Comparison of ENCODE assay signal across 16 cellular contexts in the genomic region with DNA sequence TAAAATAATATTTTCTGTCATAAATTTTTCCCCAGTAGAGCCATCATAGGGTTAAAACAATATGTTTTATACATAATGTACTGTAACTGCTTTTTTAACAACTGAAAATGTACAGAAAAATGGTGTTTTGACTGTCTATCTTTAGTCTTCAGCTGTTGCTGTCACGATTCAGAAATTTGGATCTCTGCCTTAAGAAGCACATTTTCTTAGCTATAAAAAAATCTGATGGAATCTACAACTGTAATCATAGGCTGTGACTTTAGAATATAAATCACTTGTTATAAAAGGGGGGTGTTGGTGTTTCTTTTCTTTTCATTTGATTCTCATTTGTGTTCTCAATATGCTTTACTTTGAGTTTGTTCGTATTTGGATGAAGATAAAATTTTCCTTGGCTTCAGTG.
DNase-seq lines count a peak whose midpoint lies in the region; ATAC-seq and TF ChIP-seq lines count a peak whose summit lies in the region.
"Had no signal": no experiment of that assay in that cellular context is flagged by ENCODE, and none has a peak within 500 bp of the region (broad histone marks: within the 10 kb centered on the region; RNA-seq: fewer than 3 reads in every experiment).

No MANE protein-coding gene starts in this region.

- H3K36me3 ChIP-seq in mammary epithelial cell (ENCODE audit: insufficient read depth, low read length), result no peaks in the 10 kb centered on the region
- H3K36me3 ChIP-seq: BE2C had no signal

- no peaks in the 10 kb centered on the region for H3K79me2 ChIP-seq in mammary epithelial cell (ENCODE audit: insufficient read depth, low read length)

- CTCF ChIA-PET in mammary epithelial cell (lab: Charles Lee; ENCODE audit: low non-redundant PET), result no interaction called here

- no peak for TF ChIP-seq POLR2A in GM18505 (IDR thresholded peaks at IDR 0.05; ENCODE audit: borderline replicate concordance, extremely low read depth, insufficient read depth, insufficient read length)

- dilution Hi-C loops in mammary epithelial cell (cut with HindIII; ENCODE audit: low sequenced_read_pairs), result no loop called here

- no peak overlapping the region for H3K9ac ChIP-seq in mammary epithelial cell (ENCODE audit: insufficient read depth, low read length)

- no peak for TF ChIP-seq CTCF in mammary epithelial cell (conservative IDR thresholded peaks at IDR 0.05 in 1 of 2, IDR thresholded peaks at IDR 0.05 in 1 of 2; ENCODE audit: extremely low read depth in 1 of 2, insufficient read depth in 1 of 2, low read depth in 1 of 2, low read length in 2 of 2)

- H3K27ac ChIP-seq in angular gyrus (ENCODE audit: low read depth, low read length) (peak overlapping the region; percentile 96), cingulate gyrus (ENCODE audit: low read depth, low read length) (peak overlapping the region; percentile 98), substantia nigra (ENCODE audit: low read depth, low read length, poor library complexity, severe bottlenecking) (peak overlapping the region; percentile 94), mammary epithelial cell (ENCODE audit: insufficient read depth, low read depth, low read length) (no peak overlapping the region)
- H3K27ac ChIP-seq: C4-2B had no signal

- in situ Hi-C loops in mammary epithelial cell (cut with MboI; ENCODE audit: low sequenced_read_pairs in 2 of 2), result no loop called here

- 66% methylated on average over 2 of the region's 2 CpGs for WGBS in mammary epithelial cell (ENCODE audit: low coverage, missing lambda C conversion rate)

- no peaks in the 10 kb centered on the region for H4K20me1 ChIP-seq in mammary epithelial cell (ENCODE audit: insufficient read depth, low read length)

- no peaks in the 10 kb centered on the region for H3K4me1 ChIP-seq in mammary epithelial cell (ENCODE audit: insufficient read depth, low read length)
- H3K4me1 ChIP-seq: BE2C had no signal

- H3K4me2 ChIP-seq in mammary epithelial cell (ENCODE audit: insufficient read depth, low read depth, low read length), result no peak overlapping the region

- ATAC-seq in GM18505 (IDR thresholded peaks at IDR 0.05; ENCODE audit: unreplicated experiment), result no peak

- H3K9me3 ChIP-seq in mammary epithelial cell (replicated peaks; ENCODE audit: insufficient read depth, low read length), result no peaks in the 10 kb centered on the region
- H3K9me3 ChIP-seq: BE2C had no signal

- H3K4me3 ChIP-seq in mammary epithelial cell (replicated peaks in 1 of 3; ENCODE audit: insufficient read depth in 1 of 3, low read depth in 2 of 3, low read length in 3 of 3), result no peak overlapping the region

- intact Hi-C loops in mammary epithelial cell (cut with micrococcal nuclease), result no loop called here

- H2AFZ ChIP-seq in mammary epithelial cell (ENCODE audit: low read depth, low read length), result no peak overlapping the region

- no peaks in the 10 kb centered on the region for H3K27me3 ChIP-seq in mammary epithelial cell (ENCODE audit: insufficient read depth, low read length)
- H3K27me3 ChIP-seq: BE2C had no signal

- BruUV-seq in mammary epithelial cell (replicated peaks; lab: Mats Ljungman, UMichigan), result no TSS peak

- DNase-seq in medulla oblongata (ENCODE audit: extremely low spot score) (peak; percentile 15), substantia nigra (lab: John Stamatoyannopoulos, UW) (no peak), NCI-H1092 (lab: John Stamatoyannopoulos, UW) (no peak), NCI-H82 treated with DMSO at 0.1 percent for 48 hours (lab: John Stamatoyannopoulos, UW; ENCODE audit: unreplicated experiment) (no peak), mammary epithelial cell (no peak)
- DNase-seq: BE2C; CD4-positive, alpha-beta memory T cell; COR-L47; DMS153; DND-41; GOT3; H9 had no signal
